ENCODE assay signal across 10 cellular contexts in genomic region chr12:130146532-130146931, GRCh38. TPM values are rescaled to one million over a fixed set of nuclear protein-coding genes. Genes with fewer than 3 reads are reported as not detected.
"Had no signal": no experiment of that assay in that cellular context is flagged by ENCODE, and none has a peak within 500 bp of the region (broad histone marks: within the 10 kb centered on the region; RNA-seq: fewer than 3 reads in every experiment).

No MANE protein-coding gene starts in this region.

- ATAC-seq: HepG2 had no signal

- H3K27ac ChIP-seq: HL-60, KMS-11 had no signal

- H3K27ac Mint-ChIP-seq: IgD-negative memory B cell had no signal

- FAIRE-seq: HepG2, HTR-8/SVneo had no signal

- H3K4me1 Mint-ChIP-seq: IgD-negative memory B cell had no signal

- DNase-seq: IMR-90, KBM-7, KG1 had no signal

- H3K4me3 Mint-ChIP-seq: IgD-negative memory B cell had no signal

- H3K4me2 ChIP-seq: KMS-11 had no signal

- H3K9ac ChIP-seq: KMS-11 had no signal

RNA-seq across cellular contexts. Expression of gene FZD10, which starts 15.7 kb away (rescaled TPM):
- total RNA-seq: HepG2, HT-29, HT1080, IMR-90 had no signal
- polyA plus RNA-seq: HepG2, IgD-negative memory B cell, IMR-90 had no signal
